ENCODE assay signal across 1 cellular context in genomic region chr1:247111636-247112478, GRCh38.
TF ChIP-seq lines count a peak whose summit lies in the region.

No MANE protein-coding gene starts in this region.

TF ChIP-seq in K562, 482 proteins besides CTCF, POLR2A, EP300 and RAD21 (continued from another document):
- TF ChIP-seq RREB1 (CRISPR knock-in tag; IDR thresholded peaks at IDR 0.05) (no peak), ZNF75A (CRISPR knock-in tag; IDR thresholded peaks at IDR 0.05) (no peak), IFI16 (CRISPR knock-in tag; IDR thresholded peaks at IDR 0.05) (no peak), CXXC5 (CRISPR knock-in tag; IDR thresholded peaks at IDR 0.05) (peak; percentile 93), LCOR (CRISPR knock-in tag; IDR thresholded peaks at IDR 0.05) (peak; percentile 62; the same call in 1 of the 2 replicates), SMC3 (conservative IDR thresholded peaks at IDR 0.05; ENCODE audit: insufficient read depth, low read depth, low read length) (no peak), ZNF507 (tag; conservative IDR thresholded peaks at IDR 0.05) (no peak), ZNF583 (CRISPR knock-in tag; IDR thresholded peaks at IDR 0.05) (no peak), ZNF239 (CRISPR knock-in tag; IDR thresholded peaks at IDR 0.05) (no peak), BCOR (IDR thresholded peaks at IDR 0.05) (peak; percentile 56; the same call in 1 of the 2 replicates), GATAD2B (IDR thresholded peaks at IDR 0.05; ENCODE audit: borderline replicate concordance) (peak; percentile 80), CREM (IDR thresholded peaks at IDR 0.05; ENCODE audit: low read depth) (no peak; the same call in 1 of the 2 replicates), ZNF696 (CRISPR knock-in tag; conservative IDR thresholded peaks at IDR 0.05) (no peak), ARHGAP35 (IDR thresholded peaks at IDR 0.05; ENCODE audit: partially characterized antibody) (no peak), ZKSCAN1 (IDR thresholded peaks at IDR 0.05; ENCODE audit: low read depth, low read length) (no peak), SRSF9 (IDR thresholded peaks at IDR 0.05; ENCODE audit: borderline replicate concordance, low read depth, low read length) (no peak), GTF2A2 (tag; IDR thresholded peaks at IDR 0.05) (no peak), WHSC1 (IDR thresholded peaks at IDR 0.05; ENCODE audit: low read length) (no peak), GMEB1 (CRISPR knock-in tag; IDR thresholded peaks at IDR 0.05) (no peak), ZNF133 (CRISPR knock-in tag; IDR thresholded peaks at IDR 0.05) (no peak), ID3 (CRISPR knock-in tag; IDR thresholded peaks at IDR 0.05) (no peak), ID3 (tag; IDR thresholded peaks at IDR 0.05) (0 out of 2 replicates have a peak, but pooled peaks have one; percentile 53), ZNF134 (CRISPR knock-in tag; conservative IDR thresholded peaks at IDR 0.05) (no peak), BACH1 (tag; IDR thresholded peaks at IDR 0.05) (no peak)
